9 cellular contexts compared by ENCODE assay signal in genomic region chr20:47335251-47336012, GRCh38. TPM values are rescaled to one million over a fixed set of nuclear protein-coding genes. Genes with fewer than 3 reads are reported as not detected.
A peak's percentile ranks its signal among the peaks of the same experiment; 100 is the strongest.
DNase-seq lines count a peak whose midpoint lies in the region; ATAC-seq and TF ChIP-seq lines count a peak whose summit lies in the region.
"Had no signal": no experiment of that assay in that cellular context is flagged by ENCODE, and none has a peak within 500 bp of the region (broad histone marks: within the 10 kb centered on the region; RNA-seq: fewer than 3 reads in every experiment).

No MANE protein-coding gene starts in this region.

- H3K9me3 ChIP-seq in mammary epithelial cell (replicated peaks; ENCODE audit: insufficient read depth, low read length) = no peaks in the 10 kb centered on the region
- peaks cover 0 to 3% of the 10 kb centered on the region in 2 donors for H3K9me3 ChIP-seq in lung (ENCODE audit: control insufficient read depth in 2 of 2, insufficient read depth in 1 of 2, low read length in 1 of 2)
- H3K9me3 ChIP-seq in neuronal stem cell (replicated peaks in 1 of 2; ENCODE audit: control insufficient read depth in 2 of 2, insufficient read depth in 1 of 2, low read depth in 1 of 2, low read length in 2 of 2) = no peaks in the 10 kb centered on the region

- peaks cover 70% of the 10 kb centered on the region for H3K4me1 Mint-ChIP-seq in HFFc6 (ENCODE audit: low read depth)
- peaks cover 68% of the 10 kb centered on the region for H3K4me1 Mint-ChIP-seq in stimulated activated memory B cell treated with anti-CD40 and anti-IgM and Interleukin-4, amounts not matched to agents 10 μg/mL and 1 μg/mL and 100 μg/mL, for 72 hours

- H2AFZ ChIP-seq in mammary epithelial cell (ENCODE audit: low read depth, low read length) (no peak overlapping the region), neuronal stem cell (ENCODE audit: low read length) (no peak overlapping the region)

- peaks cover 16% of the 10 kb centered on the region for H3K79me1 ChIP-seq in neuronal stem cell (ENCODE audit: low read depth, low read length)

- ATAC-seq in lung (ENCODE audit: insufficient read depth, low FRiP score) = no peak
- ATAC-seq in stimulated activated memory B cell treated with anti-CD40 and anti-IgM and Interleukin-4, amounts not matched to agents 10 μg/mL and 1 μg/mL and 100 μg/mL, for 72 hours = no peak
- no peak for ATAC-seq in GM18517 (IDR thresholded peaks at IDR 0.05; ENCODE audit: unreplicated experiment)
- no peak for ATAC-seq in esophagus mucosa

- no peak for TF ChIP-seq CTCF in HFFc6 (IDR thresholded peaks at IDR 0.05)
- TF ChIP-seq CTCF in mammary epithelial cell (conservative IDR thresholded peaks at IDR 0.05 in 1 of 2, IDR thresholded peaks at IDR 0.05 in 1 of 2; ENCODE audit: extremely low read depth in 1 of 2, insufficient read depth in 1 of 2, low read depth in 1 of 2, low read length in 2 of 2) = no peak
- no peak for TF ChIP-seq CTCF in lung (IDR thresholded peaks at IDR 0.05; ENCODE audit: control extremely low read depth, extremely low read depth)

- H3K27me3 ChIP-seq in mammary epithelial cell (ENCODE audit: insufficient read depth, low read length) (no peaks in the 10 kb centered on the region), lung (ENCODE audit: control insufficient read depth, insufficient read depth) (no peaks in the 10 kb centered on the region), neuronal stem cell (ENCODE audit: control insufficient read depth in 3 of 3, insufficient read depth in 3 of 3, low read depth in 1 of 3, low read length in 3 of 3) (no peaks in the 10 kb centered on the region)

- peak overlapping the region; percentile 89 for H3K27ac Mint-ChIP-seq in HFFc6
- peak overlapping the region; percentile 53 for H3K27ac Mint-ChIP-seq in stimulated activated memory B cell treated with anti-CD40 and anti-IgM and Interleukin-4, amounts not matched to agents 10 μg/mL and 1 μg/mL and 100 μg/mL, for 72 hours

- DNase-seq in HFFc6 (no peak), mammary epithelial cell (no peak), lung (ENCODE audit: low spot score) (no peak), OCI-M2 (lab: John Stamatoyannopoulos, UW; ENCODE audit: unreplicated experiment) (no peak), neuronal stem cell (ENCODE audit: low spot score) (no peak)

- no peak overlapping the region for H2BK12ac ChIP-seq in neuronal stem cell (ENCODE audit: low read length)

- H3K4me3 ChIP-seq in mammary epithelial cell (replicated peaks in 1 of 3; ENCODE audit: insufficient read depth in 1 of 3, low read depth in 2 of 3, low read length in 3 of 3) = no peak overlapping the region
- H3K4me3 ChIP-seq in lung = no peak overlapping the region
- no peak overlapping the region for H3K4me3 ChIP-seq in neuronal stem cell (ENCODE audit: low read length in 2 of 2)

- CTCF ChIA-PET in mammary epithelial cell (lab: Charles Lee; ENCODE audit: low non-redundant PET) = no interaction called here

- H3K4ac ChIP-seq in neuronal stem cell (ENCODE audit: low read length) = no peak overlapping the region

- intact Hi-C loops in mammary epithelial cell (cut with micrococcal nuclease) = no loop called here

- H3K9ac ChIP-seq in mammary epithelial cell (ENCODE audit: insufficient read depth, low read length) = peak overlapping the region; percentile 60
- no peak overlapping the region for H3K9ac ChIP-seq in neuronal stem cell (ENCODE audit: low read depth, low read length, poor library complexity)

- no peak overlapping the region for H4K91ac ChIP-seq in neuronal stem cell (ENCODE audit: low read depth, low read length, poor library complexity)

- H3K79me2 ChIP-seq in mammary epithelial cell (ENCODE audit: insufficient read depth, low read length) = peaks cover 81% of the 10 kb centered on the region

- no peak overlapping the region for H2BK120ac ChIP-seq in neuronal stem cell (ENCODE audit: low read depth, low read length)

- H3K4me1 ChIP-seq in mammary epithelial cell (ENCODE audit: insufficient read depth, low read length) = peaks cover 60% of the 10 kb centered on the region
- H3K4me1 ChIP-seq in lung (ENCODE audit: control insufficient read depth in 2 of 2, insufficient read depth in 2 of 2, low read length in 2 of 2) = peaks cover 14 to 28% of the 10 kb centered on the region in 2 donors
- peaks cover 0 to 14% of the 10 kb centered on the region in 2 donors for H3K4me1 ChIP-seq in neuronal stem cell (ENCODE audit: control insufficient read depth in 2 of 2, insufficient read depth in 1 of 2, low read depth in 1 of 2, low read length in 2 of 2)

- H2BK15ac ChIP-seq in neuronal stem cell (ENCODE audit: low read length) = no peak overlapping the region

- dilution Hi-C loops in mammary epithelial cell (cut with HindIII; ENCODE audit: low sequenced_read_pairs) = no loop called here

- H3K4me2 ChIP-seq in mammary epithelial cell (ENCODE audit: insufficient read depth, low read depth, low read length) (peak overlapping the region; percentile 43), neuronal stem cell (ENCODE audit: insufficient read depth, low read length, poor library complexity, severe bottlenecking) (no peak overlapping the region)

- H3K14ac ChIP-seq in neuronal stem cell (ENCODE audit: low read length) = no peak overlapping the region

- no peaks in the 10 kb centered on the region for H3K27me3 Mint-ChIP-seq in HFFc6 (ENCODE audit: insufficient read depth)
- no peaks in the 10 kb centered on the region for H3K27me3 Mint-ChIP-seq in stimulated activated memory B cell treated with anti-CD40 and anti-IgM and Interleukin-4, amounts not matched to agents 10 μg/mL and 1 μg/mL and 100 μg/mL, for 72 hours
- H3K27me3 Mint-ChIP-seq: central memory CD8-positive, alpha-beta T cell had no signal

- H2AK5ac ChIP-seq in neuronal stem cell (ENCODE audit: low read depth, low read length) = no peak overlapping the region

- no peak overlapping the region for H4K8ac ChIP-seq in neuronal stem cell (ENCODE audit: low read depth, low read length)

- 62% methylated on average over 10 of the region's 10 CpGs for WGBS in mammary epithelial cell (ENCODE audit: low coverage, missing lambda C conversion rate)
- WGBS in lung, 2 donors = 82 to 87% methylated on average over 10 of the region's 10 CpGs
- WGBS in neuronal stem cell (ENCODE audit: extremely low coverage in 2 of 2, insufficient read length in 2 of 2, insufficient replicate concordance in 1 of 2), 2 donors = no CpG with 5 or more reads among the region's 10 CpGs

- H3K27ac ChIP-seq in mammary epithelial cell (ENCODE audit: insufficient read depth, low read depth, low read length) (peak overlapping the region; percentile 81), lung (ENCODE audit: low read depth in 1 of 2, low read length in 1 of 2) (peak overlapping the region; percentile 76 to 84), neuronal stem cell (replicated peaks; ENCODE audit: low read length) (no peak overlapping the region)

- H2BK5ac ChIP-seq in neuronal stem cell (ENCODE audit: low read length) = no peak overlapping the region

- H3K36me3 ChIP-seq in mammary epithelial cell (ENCODE audit: insufficient read depth, low read length) = peaks cover 7% of the 10 kb centered on the region
- H3K36me3 ChIP-seq in lung (ENCODE audit: control insufficient read depth in 2 of 2, insufficient read depth in 2 of 2, low read length in 2 of 2) = peaks cover 0 to 3% of the 10 kb centered on the region in 2 donors
- peaks cover 4 to 91% of the 10 kb centered on the region in 2 donors for H3K36me3 ChIP-seq in neuronal stem cell (replicated peaks in 1 of 2; ENCODE audit: control insufficient read depth in 2 of 2, insufficient read depth in 2 of 2, low read length in 2 of 2)

- no peaks in the 10 kb centered on the region for H4K20me1 ChIP-seq in mammary epithelial cell (ENCODE audit: insufficient read depth, low read length)

- peaks cover 4% of the 10 kb centered on the region; the same call in 1 of the 2 replicates for H3K9me3 Mint-ChIP-seq in HFFc6
- no peaks in the 10 kb centered on the region for H3K9me3 Mint-ChIP-seq in stimulated activated memory B cell treated with anti-CD40 and anti-IgM and Interleukin-4, amounts not matched to agents 10 μg/mL and 1 μg/mL and 100 μg/mL, for 72 hours
- H3K9me3 Mint-ChIP-seq: central memory CD8-positive, alpha-beta T cell had no signal

- in situ Hi-C loops in mammary epithelial cell (cut with MboI; ENCODE audit: low sequenced_read_pairs in 2 of 2) = no loop called here

- no peak overlapping the region for H3K18ac ChIP-seq in neuronal stem cell (ENCODE audit: low read length)

- no peak overlapping the region for H3K23ac ChIP-seq in neuronal stem cell (ENCODE audit: low read depth, low read length, poor library complexity)

- H3K4me3 Mint-ChIP-seq in HFFc6 = peak overlapping the region; percentile 82
- peak overlapping the region; percentile 21 for H3K4me3 Mint-ChIP-seq in stimulated activated memory B cell treated with anti-CD40 and anti-IgM and Interleukin-4, amounts not matched to agents 10 μg/mL and 1 μg/mL and 100 μg/mL, for 72 hours
- H3K4me3 Mint-ChIP-seq: central memory CD8-positive, alpha-beta T cell had no signal

- BruUV-seq in mammary epithelial cell (replicated peaks; lab: Mats Ljungman, UMichigan) = no TSS peak

- peaks cover 36% of the 10 kb centered on the region for H3K36me3 Mint-ChIP-seq in HFFc6 (ENCODE audit: low read depth)
- peaks cover 55% of the 10 kb centered on the region for H3K36me3 Mint-ChIP-seq in stimulated activated memory B cell treated with anti-CD40 and anti-IgM and Interleukin-4, amounts not matched to agents 10 μg/mL and 1 μg/mL and 100 μg/mL, for 72 hours

RNA-seq across cellular contexts. Expression of gene ZMYND8, which starts 21.1 kb away (rescaled TPM):
- total RNA-seq in HFFc6 (2021; fragmentation: NEBNext Ultra II Directional; extraction: Animal tissue kit (Norgen Biotek cat#: 25700)) = 10 to 100 TPM; 27.8 to 38.3 (median 34.8) TPM
- total RNA-seq in mammary epithelial cell (10 to 100 TPM; 18.7 to 59.6 TPM), lung (10 to 100 TPM; 45.2 to 46.4 TPM), esophagus mucosa (27.4 TPM)
- polyA plus RNA-seq in mammary epithelial cell (26.0 TPM), lung (10 to 100 TPM; 14.2 to 15.1 TPM)
- 45.8 TPM for polyA minus RNA-seq in mammary epithelial cell
- polyA plus RNA-seq in neuronal stem cell (2013, experiment 1 of 2) = 44.7 TPM
- polyA plus RNA-seq in neuronal stem cell (2013, experiment 2 of 2) = 45.0 TPM
